ENCODE assay signal across 9 cellular contexts in genomic region chr2:10900216-10901109, GRCh38. TPM values are rescaled to one million over a fixed set of nuclear protein-coding genes. Genes with fewer than 3 reads are reported as not detected.
DNase-seq lines count a peak whose midpoint lies in the region; ATAC-seq and TF ChIP-seq lines count a peak whose summit lies in the region.
"Had no signal": no experiment of that assay in that cellular context is flagged by ENCODE, and none has a peak within 500 bp of the region (broad histone marks: within the 10 kb centered on the region; RNA-seq: fewer than 3 reads in every experiment).

No MANE protein-coding gene starts in this region.

- TF ChIP-seq CTCF in Caco-2 (IDR thresholded peaks at IDR 0.05; ENCODE audit: insufficient read depth in 1 of 2, low read depth in 1 of 2, low read length in 1 of 2, severe bottlenecking in 1 of 2, unreplicated experiment in 1 of 2) (peak; percentile 60 to 75), HFF-Myc (IDR thresholded peaks at IDR 0.05; ENCODE audit: low read depth, low read length, missing control alignments) (peak; percentile 37)

- intact Hi-C loops in Caco-2 (cut with micrococcal nuclease; ENCODE audit: unreplicated experiment) = loop anchor here (1.0 kb wide), 1 partner anchor 65 kb away; no protein-coding TSS in a partner anchor
- intact Hi-C loops in left cardiac atrium (cut with DNase I) = no loop called here

- H3K36me3 Mint-ChIP-seq in Caco-2 (ENCODE audit: insufficient read depth, unreplicated experiment) = peaks cover 5% of the 10 kb centered on the region
- no peaks in the 10 kb centered on the region for H3K36me3 Mint-ChIP-seq in immature natural killer cell

- peaks cover 2% of the 10 kb centered on the region for H3K27me3 Mint-ChIP-seq in Caco-2 (ENCODE audit: insufficient read depth, unreplicated experiment)
- peaks cover 0 to 11% (median 3%) of the 10 kb centered on the region in 3 donors for H3K27me3 Mint-ChIP-seq in immature natural killer cell (ENCODE audit: low read depth in 3 of 3)

- H3K4me3 Mint-ChIP-seq in Caco-2 (ENCODE audit: unreplicated experiment) (no peak overlapping the region), immature natural killer cell (no peak overlapping the region)
- H3K4me3 Mint-ChIP-seq: activated B cell treated with CpG ODN at 0.5 μM for 24 hours had no signal

- H3K36me3 ChIP-seq in Caco-2 (ENCODE audit: control insufficient read depth, insufficient read depth, low read length) = no peaks in the 10 kb centered on the region

- H3K9me3 Mint-ChIP-seq in Caco-2 (ENCODE audit: unreplicated experiment) = peaks cover 8% of the 10 kb centered on the region
- H3K9me3 Mint-ChIP-seq in immature natural killer cell = no peaks in the 10 kb centered on the region

- H3K4me1 ChIP-seq in Caco-2 = no peaks in the 10 kb centered on the region

- H3K27ac Mint-ChIP-seq in Caco-2 (ENCODE audit: unreplicated experiment) (no peak overlapping the region), immature natural killer cell (no peak overlapping the region)
- H3K27ac Mint-ChIP-seq: activated B cell treated with CpG ODN at 0.5 μM for 24 hours had no signal

- H3K4me3 ChIP-seq in Caco-2 (ENCODE audit: low read depth, low read length) (no peak overlapping the region), HFF-Myc (replicated peaks; ENCODE audit: low read depth, low read length) (no peak overlapping the region)

- no peaks in the 10 kb centered on the region for H3K27me3 ChIP-seq in Caco-2 (replicated peaks; ENCODE audit: control insufficient read depth, insufficient read depth, low read length)

- no peaks in the 10 kb centered on the region for H3K9me3 ChIP-seq in Caco-2

- CTCF ChIA-PET in Caco-2 (lab: Charles Lee) = interaction anchor here (0.5 to 2.4 kb wide), 14 partner anchors 9 to 232 kb away, joined by 3 to 39 read pairs (median 4); partner anchors contain the start of genes KCNF1 and PDIA6

- POLR2A ChIA-PET in Caco-2 (lab: Charles Lee) = interaction anchor here (0.7 kb wide), 1 partner anchor 210 kb away, joined by 5 read pairs; the partner anchor contains the start of gene NOL10

- BruUV-seq in Caco-2 (replicated peaks; lab: Mats Ljungman, UMichigan) = no TSS peak

- no peak for ATAC-seq in left cardiac atrium

- H3K4me1 Mint-ChIP-seq in Caco-2 (ENCODE audit: low read depth, unreplicated experiment) = peaks cover 7% of the 10 kb centered on the region
- no peaks in the 10 kb centered on the region for H3K4me1 Mint-ChIP-seq in immature natural killer cell
- H3K4me1 Mint-ChIP-seq: activated B cell treated with CpG ODN at 0.5 μM for 24 hours had no signal

- DNase-seq in Caco-2 (peak; percentile 70 to 81), HFF-Myc (ENCODE audit: extremely low read depth, low read depth) (no peak), RPMI7951 (ENCODE audit: low read depth) (peak; percentile 49), immature natural killer cell (peak; percentile 9 to 46 (median 18)), HPDE6-E6E7 (ENCODE audit: extremely low spot score) (no peak), midbrain (lab: John Stamatoyannopoulos, UW) (no peak), globus pallidus (ENCODE audit: low spot score) (no peak), left cardiac atrium (no peak)
- DNase-seq: activated B cell treated with CpG ODN at 0.5 μM for 24 hours had no signal

RNA-seq across cellular contexts. Expression of gene KCNF1, which starts 11.3 kb away (rescaled TPM):
- total RNA-seq in Caco-2 (2022) = 0.28 and 0.29 TPM in 2 replicates
- 0.49 TPM in 1 of 2 replicates, not detected in the other for total RNA-seq in RPMI7951 (2014; rRNA removed; shearing (Covaris generic))
- polyA plus RNA-seq in immature natural killer cell = not detected
- total RNA-seq in left cardiac atrium = under 1 TPM; 0.24 to 0.97 TPM
- total RNA-seq: activated B cell treated with CpG ODN at 0.5 μM for 24 hours had no signal

Comparison
In these comparisons a context has a peak if more than half of its experiments do, and no peak if none do; other contexts are left out.
1. DNase-seq: peak in Caco-2 (2 of 2), RPMI7951 (single experiment) and immature natural killer cell (3 of 3); none in HFF-Myc (single experiment), HPDE6-E6E7 (single experiment), midbrain (single experiment), globus pallidus (single experiment) and left cardiac atrium (single experiment).